Comparison of ENCODE assay signal across 20 cellular contexts in genomic region chr14:70893842-70894237, GRCh38. TPM values are rescaled to one million over a fixed set of nuclear protein-coding genes. Genes with fewer than 3 reads are reported as not detected.
DNase-seq lines count a peak whose midpoint lies in the region; ATAC-seq and TF ChIP-seq lines count a peak whose summit lies in the region.
"Had no signal": no experiment of that assay in that cellular context is flagged by ENCODE, and none has a peak within 500 bp of the region (broad histone marks: within the 10 kb centered on the region; RNA-seq: fewer than 3 reads in every experiment).

No MANE protein-coding gene starts in this region.

- no peaks in the 10 kb centered on the region for H3K36me3 ChIP-seq in GM06990 (ENCODE audit: control insufficient read depth, insufficient read depth, low read length)
- no peaks in the 10 kb centered on the region for H3K36me3 ChIP-seq in naive thymus-derived CD4-positive, alpha-beta T cell (ENCODE audit: control insufficient read depth in 2 of 3, insufficient read depth in 3 of 3, low read length in 3 of 3)
- H3K36me3 ChIP-seq: tibial nerve had no signal

- peaks cover 62% of the 10 kb centered on the region for H3K4me1 Mint-ChIP-seq in T-helper 1 cell treated with Interleukin-12 subunit alpha and Interleukin-12 subunit beta and Interleukin-4 antibody, amounts not matched to agents 30 μg/mL and 1 μg/mL, for 36 hours (ENCODE audit: low read depth)
- peaks cover 84% of the 10 kb centered on the region for H3K4me1 Mint-ChIP-seq in T-helper 2 cell treated with Interferon-gamma antibody and Interleukin-4, amounts not matched to agents 5 μg/mL and 100 μg/mL, for 36 hours (ENCODE audit: low read depth)
- peaks cover 39 to 81% (median 54%) of the 10 kb centered on the region in 7 donors for H3K4me1 Mint-ChIP-seq in naive thymus-derived CD4-positive, alpha-beta T cell

- H3K9me3 Mint-ChIP-seq in T-helper 1 cell treated with Interleukin-12 subunit alpha and Interleukin-12 subunit beta and Interleukin-4 antibody, amounts not matched to agents 30 μg/mL and 1 μg/mL, for 36 hours = peaks cover 9% of the 10 kb centered on the region
- H3K9me3 Mint-ChIP-seq in T-helper 2 cell treated with Interferon-gamma antibody and Interleukin-4, amounts not matched to agents 5 μg/mL and 100 μg/mL, for 36 hours = peaks cover 11% of the 10 kb centered on the region
- H3K9me3 Mint-ChIP-seq in naive thymus-derived CD4-positive, alpha-beta T cell = peaks cover 0 to 5% (median 0%) of the 10 kb centered on the region in 11 donors

- intact Hi-C loops in naive thymus-derived CD4-positive, alpha-beta T cell (cut with micrococcal nuclease) = loop anchor here (1.0 to 5.0 kb wide), 4 partner anchors 8 to 237 kb away; partner anchors contain the start of gene PCNX1 (in 1 of the 2)

- H3K9me3 ChIP-seq in naive thymus-derived CD4-positive, alpha-beta T cell (ENCODE audit: control insufficient read depth in 2 of 3, low read length in 3 of 3) = no peaks in the 10 kb centered on the region
- H3K9me3 ChIP-seq: tibial nerve had no signal

- H3K36me3 Mint-ChIP-seq in T-helper 1 cell treated with Interleukin-12 subunit alpha and Interleukin-12 subunit beta and Interleukin-4 antibody, amounts not matched to agents 30 μg/mL and 1 μg/mL, for 36 hours (ENCODE audit: low read depth) = peaks cover 8% of the 10 kb centered on the region
- peaks cover 4% of the 10 kb centered on the region for H3K36me3 Mint-ChIP-seq in T-helper 2 cell treated with Interferon-gamma antibody and Interleukin-4, amounts not matched to agents 5 μg/mL and 100 μg/mL, for 36 hours (ENCODE audit: low read depth)
- peaks cover 0 to 13% (median 2%) of the 10 kb centered on the region in 5 donors for H3K36me3 Mint-ChIP-seq in naive thymus-derived CD4-positive, alpha-beta T cell

- no peak for DNase-seq in T-helper 1 cell
- no peak for DNase-seq in GM06990 (ENCODE audit: extremely low read depth, insufficient read length)
- peak; percentile 68 for DNase-seq in T-helper 2 cell treated with Interferon-gamma antibody and Interleukin-4, amounts not matched to agents 5 μg/mL and 100 μg/mL, for 36 hours (ENCODE audit: low spot score)
- peak in 1 of 9 donors; percentile 47 for DNase-seq in naive thymus-derived CD4-positive, alpha-beta T cell
- no peak for DNase-seq in Kasumi-1 (lab: John Stamatoyannopoulos, UW)
- DNase-seq in T-helper 9 cell = no peak
- DNase-seq: DMS79; foreskin fibroblast; left cardiac atrium; NCI-H2171; NCI-H774; occipital lobe; RPMI8226; stimulated activated CD4-positive, alpha-beta T cell treated with anti-CD3 and anti-CD28 coated beads, Interleukin-2, amount 100 ng/mL, for 48 hours had no signal

- POLR2A ChIA-PET in naive thymus-derived CD4-positive, alpha-beta T cell (lab: Charles Lee) = interaction anchor here (0.9 to 7.2 kb wide), 5 partner anchors 11 to 53 kb away, joined by 3 to 56 read pairs (median 4); partner anchors contain the start of gene PCNX1

- TF ChIP-seq CTCF in GM06990 (IDR thresholded peaks at IDR 0.05; ENCODE audit: insufficient read depth, low read length, poor library complexity, severe bottlenecking) = no peak

- no peaks in the 10 kb centered on the region for H3K27me3 Mint-ChIP-seq in T-helper 1 cell treated with Interleukin-12 subunit alpha and Interleukin-12 subunit beta and Interleukin-4 antibody, amounts not matched to agents 30 μg/mL and 1 μg/mL, for 36 hours (ENCODE audit: low read depth)
- no peaks in the 10 kb centered on the region for H3K27me3 Mint-ChIP-seq in T-helper 2 cell treated with Interferon-gamma antibody and Interleukin-4, amounts not matched to agents 5 μg/mL and 100 μg/mL, for 36 hours (ENCODE audit: low read depth)
- H3K27me3 Mint-ChIP-seq in naive thymus-derived CD4-positive, alpha-beta T cell = peaks cover 0 to 2% (median 0%) of the 10 kb centered on the region in 5 donors

- 0 out of 2 replicates have a peak overlapping the region, but pooled peaks have one; percentile 11 for H3K4me3 ChIP-seq in GM06990 (replicated peaks; ENCODE audit: low read depth, low read length)
- H3K4me3 ChIP-seq in naive thymus-derived CD4-positive, alpha-beta T cell (ENCODE audit: low read length) = no peak overlapping the region
- H3K4me3 ChIP-seq: tibial nerve had no signal

- no peak for ATAC-seq in naive thymus-derived CD4-positive, alpha-beta T cell
- ATAC-seq in HG03045 (IDR thresholded peaks at IDR 0.05; ENCODE audit: unreplicated experiment) = no peak
- ATAC-seq: left cardiac atrium, sciatic nerve had no signal

- H3K27ac ChIP-seq in naive thymus-derived CD4-positive, alpha-beta T cell (ENCODE audit: low read depth, low read length) = no peak overlapping the region
- H3K27ac ChIP-seq: 22Rv1, C4-2B, tibial nerve had no signal

- H3K27ac Mint-ChIP-seq in T-helper 1 cell treated with Interleukin-12 subunit alpha and Interleukin-12 subunit beta and Interleukin-4 antibody, amounts not matched to agents 30 μg/mL and 1 μg/mL, for 36 hours = peak overlapping the region; percentile 84
- peak overlapping the region; percentile 94 for H3K27ac Mint-ChIP-seq in T-helper 2 cell treated with Interferon-gamma antibody and Interleukin-4, amounts not matched to agents 5 μg/mL and 100 μg/mL, for 36 hours
- peak overlapping the region in 8 of 9 donors; percentile 1 to 79 (median 70) for H3K27ac Mint-ChIP-seq in naive thymus-derived CD4-positive, alpha-beta T cell

- CTCF ChIA-PET in naive thymus-derived CD4-positive, alpha-beta T cell (lab: Charles Lee) = interaction anchor here (1.0 to 1.7 kb wide), 2 partner anchors 12 to 271 kb away, joined by 3 to 8 read pairs; no protein-coding TSS in a partner anchor

- peaks cover 16 to 35% of the 10 kb centered on the region in 2 donors for H3K4me1 ChIP-seq in naive thymus-derived CD4-positive, alpha-beta T cell (ENCODE audit: control insufficient read depth in 2 of 2, insufficient read depth in 2 of 2, low read length in 2 of 2)
- H3K4me1 ChIP-seq: tibial nerve had no signal

- no peaks in the 10 kb centered on the region for H3K27me3 ChIP-seq in GM06990 (replicated peaks; ENCODE audit: control insufficient read depth, insufficient read depth, low read length)
- H3K27me3 ChIP-seq in naive thymus-derived CD4-positive, alpha-beta T cell (ENCODE audit: control insufficient read depth in 2 of 2, insufficient read depth in 2 of 2, low read length in 2 of 2) = no peaks in the 10 kb centered on the region
- H3K27me3 ChIP-seq: tibial nerve had no signal

- H3K4me3 Mint-ChIP-seq in T-helper 1 cell treated with Interleukin-12 subunit alpha and Interleukin-12 subunit beta and Interleukin-4 antibody, amounts not matched to agents 30 μg/mL and 1 μg/mL, for 36 hours = peak overlapping the region; percentile 42
- H3K4me3 Mint-ChIP-seq in T-helper 2 cell treated with Interferon-gamma antibody and Interleukin-4, amounts not matched to agents 5 μg/mL and 100 μg/mL, for 36 hours = peak overlapping the region; percentile 66
- H3K4me3 Mint-ChIP-seq in naive thymus-derived CD4-positive, alpha-beta T cell = peak overlapping the region in 9 of 10 donors; percentile 22 to 77 (median 67)

RNA-seq across cellular contexts. Expression of gene PCNX1, which starts 13.4 kb away (rescaled TPM):
- 100 to 1,000 TPM in 4 of 5 experiments, 10 to 100 TPM in 1; 80.8 to 114 (median 112) TPM for total RNA-seq in naive thymus-derived CD4-positive, alpha-beta T cell
- polyA plus RNA-seq in naive thymus-derived CD4-positive, alpha-beta T cell = 10 to 100 TPM; 11.2 to 12.2 TPM
